In genomic region chr13:112529216-112529615, GRCh38 we compare ENCODE assay signal across 8 cellular contexts.
"Had no signal": no experiment of that assay in that cellular context is flagged by ENCODE, and none has a peak within 500 bp of the region (broad histone marks: within the 10 kb centered on the region; RNA-seq: fewer than 3 reads in every experiment).

No MANE protein-coding gene starts in this region.

- ATAC-seq: GM12878 had no signal

- H3K4me3 ChIP-seq: GM12878 had no signal

- DNase-seq: GDM1, GF-D8 had no signal

- FAIRE-seq: G401.6, GM12878, GM12891, GM12892, GM18507, GM19239 had no signal
